In the genomic region with DNA sequence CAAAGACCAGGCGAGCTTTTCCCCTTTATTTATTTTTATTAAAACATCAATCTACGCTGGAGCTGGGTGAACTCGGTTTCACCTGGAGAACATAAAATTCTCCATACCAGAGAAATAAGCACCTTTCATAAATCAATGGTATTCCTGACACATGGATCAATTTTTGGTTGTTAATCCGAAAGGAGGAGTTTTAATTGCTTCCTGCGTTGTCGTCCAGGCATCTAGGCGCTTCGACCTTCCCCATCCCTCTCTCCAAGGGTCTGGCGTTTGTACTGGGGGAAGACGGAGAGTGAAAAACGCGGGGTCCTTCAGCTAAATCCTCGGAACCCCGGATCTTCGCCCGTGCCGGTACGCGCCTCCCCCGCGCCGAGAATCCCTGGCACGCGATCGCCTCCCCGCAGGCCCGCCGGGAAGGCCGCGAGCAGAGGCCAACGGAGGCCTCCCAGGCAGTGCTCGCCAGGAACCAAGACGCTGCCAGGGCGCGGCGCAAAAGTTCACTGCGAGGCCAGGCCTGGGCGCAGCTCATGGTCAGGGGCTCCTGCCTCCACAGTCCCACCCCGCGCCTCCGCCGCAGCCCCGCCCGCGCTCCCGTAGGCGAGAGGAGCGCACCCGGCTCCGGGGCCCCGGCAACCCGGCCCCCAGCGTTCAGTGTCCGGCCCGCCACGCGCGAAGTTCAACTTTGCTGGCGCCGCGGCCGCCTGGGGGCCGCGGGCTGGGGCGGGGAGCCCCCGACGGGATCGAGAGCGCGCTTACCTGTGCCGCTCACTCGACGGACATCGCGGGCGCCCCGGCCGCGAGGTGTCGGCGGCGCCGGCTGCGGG, we compare ENCODE assay signal across 2 cellular contexts.
A peak's percentile ranks its signal among the peaks of the same experiment; 100 is the strongest.
TF ChIP-seq lines count a peak whose summit lies in the region.

No MANE protein-coding gene starts in this region.

TF ChIP-seq in HCT116, 20 proteins besides CTCF, POLR2A, EP300 and RAD21:
- TF ChIP-seq, protein P1, sequence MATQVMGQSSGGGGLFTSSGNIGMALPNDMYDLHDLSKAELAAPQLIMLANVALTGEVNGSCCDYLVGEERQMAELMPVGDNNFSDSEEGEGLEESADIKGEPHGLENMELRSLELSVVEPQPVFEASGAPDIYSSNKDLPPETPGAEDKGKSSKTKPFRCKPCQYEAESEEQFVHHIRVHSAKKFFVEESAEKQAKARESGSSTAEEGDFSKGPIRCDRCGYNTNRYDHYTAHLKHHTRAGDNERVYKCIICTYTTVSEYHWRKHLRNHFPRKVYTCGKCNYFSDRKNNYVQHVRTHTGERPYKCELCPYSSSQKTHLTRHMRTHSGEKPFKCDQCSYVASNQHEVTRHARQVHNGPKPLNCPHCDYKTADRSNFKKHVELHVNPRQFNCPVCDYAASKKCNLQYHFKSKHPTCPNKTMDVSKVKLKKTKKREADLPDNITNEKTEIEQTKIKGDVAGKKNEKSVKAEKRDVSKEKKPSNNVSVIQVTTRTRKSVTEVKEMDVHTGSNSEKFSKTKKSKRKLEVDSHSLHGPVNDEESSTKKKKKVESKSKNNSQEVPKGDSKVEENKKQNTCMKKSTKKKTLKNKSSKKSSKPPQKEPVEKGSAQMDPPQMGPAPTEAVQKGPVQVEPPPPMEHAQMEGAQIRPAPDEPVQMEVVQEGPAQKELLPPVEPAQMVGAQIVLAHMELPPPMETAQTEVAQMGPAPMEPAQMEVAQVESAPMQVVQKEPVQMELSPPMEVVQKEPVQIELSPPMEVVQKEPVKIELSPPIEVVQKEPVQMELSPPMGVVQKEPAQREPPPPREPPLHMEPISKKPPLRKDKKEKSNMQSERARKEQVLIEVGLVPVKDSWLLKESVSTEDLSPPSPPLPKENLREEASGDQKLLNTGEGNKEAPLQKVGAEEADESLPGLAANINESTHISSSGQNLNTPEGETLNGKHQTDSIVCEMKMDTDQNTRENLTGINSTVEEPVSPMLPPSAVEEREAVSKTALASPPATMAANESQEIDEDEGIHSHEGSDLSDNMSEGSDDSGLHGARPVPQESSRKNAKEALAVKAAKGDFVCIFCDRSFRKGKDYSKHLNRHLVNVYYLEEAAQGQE (IDR thresholded peaks at IDR 0.05; ENCODE audit: low read depth), result no peak
- TF ChIP-seq POLR2AphosphoS5 (IDR thresholded peaks at IDR 0.05; ENCODE audit: low read depth, low read length), result no peak
- no peak for TF ChIP-seq JUND (IDR thresholded peaks at IDR 0.05)
- TF ChIP-seq EZH2 (IDR thresholded peaks at IDR 0.05), result no peak
- no peak for TF ChIP-seq YY1 (IDR thresholded peaks at IDR 0.05; ENCODE audit: extremely low read depth, insufficient replicate concordance, low read depth, low read length)
- TF ChIP-seq, protein P2, sequence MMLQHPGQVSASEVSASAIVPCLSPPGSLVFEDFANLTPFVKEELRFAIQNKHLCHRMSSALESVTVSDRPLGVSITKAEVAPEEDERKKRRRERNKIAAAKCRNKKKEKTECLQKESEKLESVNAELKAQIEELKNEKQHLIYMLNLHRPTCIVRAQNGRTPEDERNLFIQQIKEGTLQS (IDR thresholded peaks at IDR 0.05), result no peak
- TF ChIP-seq, protein P3, sequence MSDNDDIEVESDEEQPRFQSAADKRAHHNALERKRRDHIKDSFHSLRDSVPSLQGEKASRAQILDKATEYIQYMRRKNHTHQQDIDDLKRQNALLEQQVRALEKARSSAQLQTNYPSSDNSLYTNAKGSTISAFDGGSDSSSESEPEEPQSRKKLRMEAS (IDR thresholded peaks at IDR 0.05), result no peak
- TF ChIP-seq SP1 (IDR thresholded peaks at IDR 0.05; ENCODE audit: low read depth), result no peak
- no peak for TF ChIP-seq EZH2phosphoT487 (IDR thresholded peaks at IDR 0.05; ENCODE audit: borderline replicate concordance)
- TF ChIP-seq, protein P4, sequence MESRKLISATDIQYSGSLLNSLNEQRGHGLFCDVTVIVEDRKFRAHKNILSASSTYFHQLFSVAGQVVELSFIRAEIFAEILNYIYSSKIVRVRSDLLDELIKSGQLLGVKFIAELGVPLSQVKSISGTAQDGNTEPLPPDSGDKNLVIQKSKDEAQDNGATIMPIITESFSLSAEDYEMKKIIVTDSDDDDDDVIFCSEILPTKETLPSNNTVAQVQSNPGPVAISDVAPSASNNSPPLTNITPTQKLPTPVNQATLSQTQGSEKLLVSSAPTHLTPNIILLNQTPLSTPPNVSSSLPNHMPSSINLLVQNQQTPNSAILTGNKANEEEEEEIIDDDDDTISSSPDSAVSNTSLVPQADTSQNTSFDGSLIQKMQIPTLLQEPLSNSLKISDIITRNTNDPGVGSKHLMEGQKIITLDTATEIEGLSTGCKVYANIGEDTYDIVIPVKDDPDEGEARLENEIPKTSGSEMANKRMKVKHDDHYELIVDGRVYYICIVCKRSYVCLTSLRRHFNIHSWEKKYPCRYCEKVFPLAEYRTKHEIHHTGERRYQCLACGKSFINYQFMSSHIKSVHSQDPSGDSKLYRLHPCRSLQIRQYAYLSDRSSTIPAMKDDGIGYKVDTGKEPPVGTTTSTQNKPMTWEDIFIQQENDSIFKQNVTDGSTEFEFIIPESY (IDR thresholded peaks at IDR 0.05; ENCODE audit: extremely low read depth, insufficient replicate concordance, low read length), result no peak
- TF ChIP-seq CBX3 (IDR thresholded peaks at IDR 0.05; ENCODE audit: low read depth), result no peak
- TF ChIP-seq ZNF274 (IDR thresholded peaks at IDR 0.05; ENCODE audit: low read depth, low read length), result no peak
- TF ChIP-seq SIN3A (IDR thresholded peaks at IDR 0.05; ENCODE audit: low read depth), result no peak
- TF ChIP-seq EGR1 (IDR thresholded peaks at IDR 0.05; ENCODE audit: low read depth), result no peak

TF ChIP-seq in H1, 55 proteins besides CTCF, POLR2A, EP300 and RAD21:
- TF ChIP-seq RXRA (IDR thresholded peaks at IDR 0.05; ENCODE audit: insufficient read depth, low read depth, low read length) (no peak), JUN (IDR thresholded peaks at IDR 0.05; ENCODE audit: low read depth, low read length) (no peak), BACH1 (IDR thresholded peaks at IDR 0.05; ENCODE audit: low read length) (no peak), KDM4A (IDR thresholded peaks at IDR 0.05; ENCODE audit: low read depth, low read length, severe bottlenecking) (peak; percentile 53), SUZ12 (IDR thresholded peaks at IDR 0.05; ENCODE audit: low read length) (peak; percentile 89), RNF2 (IDR thresholded peaks at IDR 0.05; ENCODE audit: borderline replicate concordance, low read depth, low read length, missing control alignments, poor library complexity, severe bottlenecking) (peak; percentile 61), SIN3A (conservative IDR thresholded peaks at IDR 0.05 in 1 of 2, IDR thresholded peaks at IDR 0.05 in 1 of 2; ENCODE audit: low read depth in 1 of 2, low read length in 2 of 2) (no peak), EZH2 (IDR thresholded peaks at IDR 0.05; ENCODE audit: low read depth, low read length, severe bottlenecking) (peak; percentile 82), RFX5 (IDR thresholded peaks at IDR 0.05; ENCODE audit: borderline replicate concordance, low read depth, low read length) (no peak), JUND (IDR thresholded peaks at IDR 0.05; ENCODE audit: low read length) (no peak), NRF1 (IDR thresholded peaks at IDR 0.05; ENCODE audit: low read depth, low read length) (no peak), TBP (IDR thresholded peaks at IDR 0.05; ENCODE audit: low read depth, low read length) (no peak)
